In genomic region chr17:30379303-30380105, GRCh38 we compare ENCODE assay signal across 8 cellular contexts. TPM values are rescaled to one million over a fixed set of nuclear protein-coding genes. Genes with fewer than 3 reads are reported as not detected.
A peak's percentile ranks its signal among the peaks of the same experiment; 100 is the strongest.
DNase-seq lines count a peak whose midpoint lies in the region; ATAC-seq and TF ChIP-seq lines count a peak whose summit lies in the region.

No MANE protein-coding gene starts in this region.

- H3K4me1 Mint-ChIP-seq in CD8-positive, alpha-beta memory T cell: peaks cover 57 to 71% (median 67%) of the 10 kb centered on the region in 3 donors
- peaks cover 36% of the 10 kb centered on the region for H3K4me1 Mint-ChIP-seq in activated T-helper 17 cell treated with anti-CD3 and anti-CD28 coated beads, Interleukin-2, amount 50 U/mL, for 72 hours
- peaks cover 51% of the 10 kb centered on the region for H3K4me1 Mint-ChIP-seq in osteocyte (ENCODE audit: unreplicated experiment)

- peak; percentile 11 for ATAC-seq in GM21717 (IDR thresholded peaks at IDR 0.05; ENCODE audit: unreplicated experiment)
- ATAC-seq in activated T-helper 17 cell treated with anti-CD3 and anti-CD28 coated beads, Interleukin-2, amount 50 U/mL, for 72 hours (replicated peaks): peak; percentile 20
- peak; percentile 6 for ATAC-seq in foreskin keratinocyte
- ATAC-seq in GM21423 (IDR thresholded peaks at IDR 0.05; ENCODE audit: unreplicated experiment): no peak

- peaks cover 0 to 13% (median 0%) of the 10 kb centered on the region in 3 donors for H3K36me3 Mint-ChIP-seq in CD8-positive, alpha-beta memory T cell
- peaks cover 18% of the 10 kb centered on the region for H3K36me3 Mint-ChIP-seq in activated T-helper 17 cell treated with anti-CD3 and anti-CD28 coated beads, Interleukin-2, amount 50 U/mL, for 72 hours (ENCODE audit: low read depth)
- no peaks in the 10 kb centered on the region for H3K36me3 Mint-ChIP-seq in osteocyte (ENCODE audit: unreplicated experiment)

- H3K4me3 Mint-ChIP-seq in CD8-positive, alpha-beta memory T cell: peak overlapping the region; percentile 87 to 94 (median 90)
- H3K4me3 Mint-ChIP-seq in activated T-helper 17 cell treated with anti-CD3 and anti-CD28 coated beads, Interleukin-2, amount 50 U/mL, for 72 hours: peak overlapping the region; percentile 95
- H3K4me3 Mint-ChIP-seq in osteocyte (ENCODE audit: unreplicated experiment): peak overlapping the region; percentile 83

- TF ChIP-seq CTCF in foreskin keratinocyte (conservative IDR thresholded peaks at IDR 0.05) (no peak), osteocyte (IDR thresholded peaks at IDR 0.05) (no peak)

- H3K9me3 ChIP-seq in CD8-positive, alpha-beta memory T cell (ENCODE audit: low read length): no peaks in the 10 kb centered on the region
- H3K9me3 ChIP-seq in MG63: no peaks in the 10 kb centered on the region

- CTCF ChIA-PET in CD8-positive, alpha-beta memory T cell (lab: Charles Lee): interaction anchor here (0.6 to 2.9 kb wide), 4 partner anchors 11 to 43 kb away, joined by 3 to 15 read pairs (median 4); no protein-coding TSS in a partner anchor

- H3K4me1 ChIP-seq in CD8-positive, alpha-beta memory T cell (ENCODE audit: insufficient read depth, low read length): peaks cover 39% of the 10 kb centered on the region
- H3K4me1 ChIP-seq in foreskin keratinocyte: peaks cover 6% of the 10 kb centered on the region

- peak overlapping the region; percentile 90 for H3K27ac ChIP-seq in CD8-positive, alpha-beta memory T cell (ENCODE audit: low read depth, low read length)
- no peak overlapping the region for H3K27ac ChIP-seq in foreskin keratinocyte

- no peaks in the 10 kb centered on the region for H3K36me3 ChIP-seq in CD8-positive, alpha-beta memory T cell (ENCODE audit: insufficient read depth, low read length)
- no peaks in the 10 kb centered on the region for H3K36me3 ChIP-seq in MG63

- POLR2A ChIA-PET in CD8-positive, alpha-beta memory T cell (lab: Charles Lee): interaction anchor here (3.6 kb wide), 1 partner anchor 16 kb away, joined by 15 read pairs; no protein-coding TSS in a partner anchor

- peak overlapping the region; percentile 94 for H3K4me3 ChIP-seq in CD8-positive, alpha-beta memory T cell (ENCODE audit: low read length)
- peak overlapping the region; percentile 76 for H3K4me3 ChIP-seq in MG63

- H3K9me3 Mint-ChIP-seq in CD8-positive, alpha-beta memory T cell: no peaks in the 10 kb centered on the region
- no peaks in the 10 kb centered on the region for H3K9me3 Mint-ChIP-seq in activated T-helper 17 cell treated with anti-CD3 and anti-CD28 coated beads, Interleukin-2, amount 50 U/mL, for 72 hours
- H3K9me3 Mint-ChIP-seq in osteocyte (ENCODE audit: unreplicated experiment): no peaks in the 10 kb centered on the region

- H3K27me3 ChIP-seq in CD8-positive, alpha-beta memory T cell (ENCODE audit: insufficient read depth, low read length, poor library complexity, severe bottlenecking): no peaks in the 10 kb centered on the region
- H3K27me3 ChIP-seq in MG63 (no peaks in the 10 kb centered on the region), foreskin keratinocyte (no peaks in the 10 kb centered on the region)

- DNase-seq in CD8-positive, alpha-beta memory T cell: peak; percentile 10 to 60 (median 13)
- peak; percentile 35 for DNase-seq in MG63
- no peak for DNase-seq in foreskin keratinocyte
- no peak for DNase-seq in osteocyte (ENCODE audit: extremely low spot score, unreplicated experiment)
- DNase-seq in COR-L47 (lab: John Stamatoyannopoulos, UW): no peak

- H3K27me3 Mint-ChIP-seq in CD8-positive, alpha-beta memory T cell: peaks cover 3% of the 10 kb centered on the region in 2 donors
- no peaks in the 10 kb centered on the region for H3K27me3 Mint-ChIP-seq in activated T-helper 17 cell treated with anti-CD3 and anti-CD28 coated beads, Interleukin-2, amount 50 U/mL, for 72 hours
- peaks cover 5% of the 10 kb centered on the region for H3K27me3 Mint-ChIP-seq in osteocyte (ENCODE audit: unreplicated experiment)

- H3K27ac Mint-ChIP-seq in CD8-positive, alpha-beta memory T cell: peak overlapping the region; percentile 68 to 99 (median 80)
- H3K27ac Mint-ChIP-seq in activated T-helper 17 cell treated with anti-CD3 and anti-CD28 coated beads, Interleukin-2, amount 50 U/mL, for 72 hours: peak overlapping the region; percentile 93
- H3K27ac Mint-ChIP-seq in osteocyte (ENCODE audit: unreplicated experiment): peak overlapping the region; percentile 59

RNA-seq across cellular contexts. Expression of gene CPD, which starts 0.8 kb away (rescaled TPM):
- 10 to 100 TPM; 22.8 to 26.7 TPM for total RNA-seq in CD8-positive, alpha-beta memory T cell
- 17.3 TPM for polyA plus RNA-seq in CD8-positive, alpha-beta memory T cell
- total RNA-seq in MG63 (2014; rRNA removed; shearing (Covaris generic); ENCODE audit: low replicate concordance): 38.8 and 46.3 TPM in 2 replicates
- 10 to 100 TPM; 25.9 to 34.7 TPM for total RNA-seq in activated T-helper 17 cell treated with anti-CD3 and anti-CD28 coated beads, Interleukin-2, amount 50 U/mL, for 72 hours
- total RNA-seq in foreskin keratinocyte (31.2 and 31.8 TPM in 2 replicates), osteocyte (70.1 and 72.4 TPM in 2 replicates)
- 4.6 and 6.0 TPM in 2 replicates for polyA plus RNA-seq in foreskin keratinocyte

RNA-seq across cellular contexts. Expression of gene TMIGD1, which starts 45.6 kb away (rescaled TPM):
- not detected for total RNA-seq in CD8-positive, alpha-beta memory T cell
- not detected for polyA plus RNA-seq in CD8-positive, alpha-beta memory T cell
- not detected in 2 replicates for total RNA-seq in MG63 (2014; rRNA removed; shearing (Covaris generic); ENCODE audit: low replicate concordance)
- not detected for total RNA-seq in activated T-helper 17 cell treated with anti-CD3 and anti-CD28 coated beads, Interleukin-2, amount 50 U/mL, for 72 hours
- not detected in 2 replicates for total RNA-seq in foreskin keratinocyte
- not detected in 2 replicates for polyA plus RNA-seq in foreskin keratinocyte
- not detected in 2 replicates for total RNA-seq in osteocyte

Comparison
In these comparisons a context has a peak if more than half of its experiments do, and no peak if none do; other contexts are left out.
1. DNase-seq: peak in CD8-positive, alpha-beta memory T cell (5 of 5) and MG63 (single experiment); none in foreskin keratinocyte (0 of 2), osteocyte (single experiment) and COR-L47 (single experiment).
2. Peak in every context shown above with its lines, with median percentiles within 50 percentile points of each other: H3K27ac Mint-ChIP-seq and H3K4me3 Mint-ChIP-seq.